1 cellular context compared by ENCODE assay signal in genomic region chr17:75404223-75404738, GRCh38.
TF ChIP-seq lines count a peak whose summit lies in the region.

No MANE protein-coding gene starts in this region.

TF ChIP-seq in HepG2, 621 proteins besides CTCF, POLR2A, EP300 and RAD21 (continued from another document and continues in another):
- TF ChIP-seq ZNF18 (CRISPR knock-in tag; IDR thresholded peaks at IDR 0.05; ENCODE audit: insufficient replicate concordance) (no peak), MAF1 (CRISPR knock-in tag; IDR thresholded peaks at IDR 0.05; ENCODE audit: borderline replicate concordance) (no peak), SRSF4 (IDR thresholded peaks at IDR 0.05; ENCODE audit: low read depth, low read length, poor library complexity, severe bottlenecking) (no peak), ZNF512 (CRISPR knock-in tag; IDR thresholded peaks at IDR 0.05) (0 out of 2 replicates have a peak, but pooled peaks have one; percentile 66), PAX8 (CRISPR knock-in tag; IDR thresholded peaks at IDR 0.05; ENCODE audit: borderline replicate concordance) (no peak), HCFC1 (IDR thresholded peaks at IDR 0.05; ENCODE audit: low read depth, low read length) (no peak), HNF1B (CRISPR knock-in tag; IDR thresholded peaks at IDR 0.05) (peak; percentile 66; the same call in 1 of the 2 replicates), CREB1 (IDR thresholded peaks at IDR 0.05) (no peak), CREB1 (CRISPR knock-in tag; IDR thresholded peaks at IDR 0.05) (peak; percentile 36; the same call in 1 of the 2 replicates), RFXAP (CRISPR knock-in tag; IDR thresholded peaks at IDR 0.05; ENCODE audit: borderline replicate concordance) (0 out of 2 replicates have a peak, but pooled peaks have one; percentile 50), ZNF362 (CRISPR knock-in tag; IDR thresholded peaks at IDR 0.05; ENCODE audit: borderline replicate concordance) (0 out of 2 replicates have a peak, but pooled peaks have one; percentile 7), ZMYM4 (CRISPR knock-in tag; IDR thresholded peaks at IDR 0.05) (peak; percentile 26), XRCC5 (optimal IDR thresholded peaks at IDR 0.05; ENCODE audit: low read length) (peak; percentile 87), GFI1 (CRISPR knock-in tag; IDR thresholded peaks at IDR 0.05; ENCODE audit: borderline replicate concordance) (no peak), GATAD1 (CRISPR knock-in tag; IDR thresholded peaks at IDR 0.05) (peak; percentile 14; the same call in 1 of the 2 replicates), ZNF446 (CRISPR knock-in tag; IDR thresholded peaks at IDR 0.05) (0 out of 2 replicates have a peak, but pooled peaks have one; percentile 33), ZNF282 (IDR thresholded peaks at IDR 0.05; ENCODE audit: partially characterized antibody) (no peak), HMGXB3 (CRISPR knock-in tag; IDR thresholded peaks at IDR 0.05; ENCODE audit: borderline replicate concordance) (0 out of 2 replicates have a peak, but pooled peaks have one; percentile 9), NR2F6 (IDR thresholded peaks at IDR 0.05) (no peak), NR2F6 (CRISPR knock-in tag; IDR thresholded peaks at IDR 0.05) (0 out of 2 replicates have a peak, but pooled peaks have one; percentile 8), ZNF704 (CRISPR knock-in tag; IDR thresholded peaks at IDR 0.05; ENCODE audit: borderline replicate concordance) (no peak), RNF2 (conservative IDR thresholded peaks at IDR 0.05; ENCODE audit: low read depth) (no peak), HDAC2 (CRISPR knock-in tag; IDR thresholded peaks at IDR 0.05) (peak; percentile 17; the same call in 1 of the 2 replicates), HNRNPH1 (optimal IDR thresholded peaks at IDR 0.05; ENCODE audit: low read depth, low read length) (no peak), GATAD2A (CRISPR knock-in tag; IDR thresholded peaks at IDR 0.05) (peak; percentile 66), ZSCAN12 (CRISPR knock-in tag; IDR thresholded peaks at IDR 0.05) (no peak), KIAA2018 (CRISPR knock-in tag; IDR thresholded peaks at IDR 0.05; ENCODE audit: borderline replicate concordance) (no peak), ZBTB14 (CRISPR knock-in tag; IDR thresholded peaks at IDR 0.05) (peak; percentile 58), TEAD2 (CRISPR knock-in tag; IDR thresholded peaks at IDR 0.05) (no peak), HOXD1 (CRISPR knock-in tag; IDR thresholded peaks at IDR 0.05) (0 out of 2 replicates have a peak, but pooled peaks have one; percentile 22), SALL1 (CRISPR knock-in tag; IDR thresholded peaks at IDR 0.05) (0 out of 2 replicates have a peak, but pooled peaks have one; percentile 32)
